12 cellular contexts compared by ENCODE assay signal in the genomic region with DNA sequence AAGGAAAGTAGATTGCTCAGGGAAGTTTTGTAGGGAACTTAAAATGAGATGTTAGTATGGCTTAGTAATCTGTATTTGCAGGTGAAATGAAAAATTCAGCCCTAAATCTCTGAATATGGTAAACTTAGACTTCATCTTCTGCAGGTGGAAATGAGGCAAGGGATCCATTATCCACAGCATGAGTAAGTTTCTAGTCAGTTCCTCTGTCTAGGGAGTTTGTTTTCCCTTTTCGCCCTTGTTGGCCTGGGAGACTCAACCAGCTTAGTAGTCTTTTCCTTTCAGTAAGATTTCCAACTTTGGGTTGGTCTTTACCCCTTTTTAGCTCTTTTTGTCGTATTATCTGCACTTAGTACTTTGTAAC.
DNase-seq lines count a peak whose midpoint lies in the region; ATAC-seq and TF ChIP-seq lines count a peak whose summit lies in the region.
"Had no signal": no experiment of that assay in that cellular context is flagged by ENCODE, and none has a peak within 500 bp of the region (broad histone marks: within the 10 kb centered on the region; RNA-seq: fewer than 3 reads in every experiment).

No MANE protein-coding gene starts in this region.

- no peak overlapping the region for H3K4me3 Mint-ChIP-seq in activated naive CD8-positive, alpha-beta T cell treated with anti-CD3 and anti-CD28 coated beads, Interleukin-2, amount 50 U/mL, for 24 hours
- no peak overlapping the region for H3K4me3 Mint-ChIP-seq in glutamatergic neuron (ENCODE audit: unreplicated experiment)

- no peak for TF ChIP-seq CTCF in glutamatergic neuron (IDR thresholded peaks at IDR 0.05; ENCODE audit: partially characterized antibody, unreplicated experiment)

- no peak for DNase-seq in activated naive CD8-positive, alpha-beta T cell treated with anti-CD3 and anti-CD28 coated beads, Interleukin-2, amount 50 U/mL, for 24 hours
- DNase-seq in GF-D8 (lab: John Stamatoyannopoulos, UW) (no peak), SKM-1 (lab: John Stamatoyannopoulos, UW; ENCODE audit: unreplicated experiment) (no peak), glutamatergic neuron (no peak), Ammon's horn (ENCODE audit: low spot score) (no peak)
- DNase-seq: activated CD4-positive, alpha-beta T cell treated with anti-CD3 and anti-CD28 coated beads, Interleukin-2, amount 50 U/mL, for 48 hours; BE2C; NCI-H446 treated with DMSO at 0.1 percent for 48 hours had no signal

- peaks cover 18% of the 10 kb centered on the region for H3K36me3 Mint-ChIP-seq in activated naive CD8-positive, alpha-beta T cell treated with anti-CD3 and anti-CD28 coated beads, Interleukin-2, amount 50 U/mL, for 24 hours (ENCODE audit: low read depth)
- no peaks in the 10 kb centered on the region for H3K36me3 Mint-ChIP-seq in glutamatergic neuron (ENCODE audit: unreplicated experiment)

- H3K27ac Mint-ChIP-seq in activated naive CD8-positive, alpha-beta T cell treated with anti-CD3 and anti-CD28 coated beads, Interleukin-2, amount 50 U/mL, for 24 hours: peak overlapping the region; percentile 20
- no peak overlapping the region for H3K27ac Mint-ChIP-seq in glutamatergic neuron (ENCODE audit: unreplicated experiment)

- H3K4me1 Mint-ChIP-seq in activated naive CD8-positive, alpha-beta T cell treated with anti-CD3 and anti-CD28 coated beads, Interleukin-2, amount 50 U/mL, for 24 hours: peaks cover 35% of the 10 kb centered on the region
- peaks cover 10% of the 10 kb centered on the region for H3K4me1 Mint-ChIP-seq in glutamatergic neuron (ENCODE audit: low read depth, unreplicated experiment)

- H3K27me3 Mint-ChIP-seq in activated naive CD8-positive, alpha-beta T cell treated with anti-CD3 and anti-CD28 coated beads, Interleukin-2, amount 50 U/mL, for 24 hours: no peaks in the 10 kb centered on the region
- H3K27me3 Mint-ChIP-seq in glutamatergic neuron (ENCODE audit: unreplicated experiment): no peaks in the 10 kb centered on the region

- peak; percentile 25 for ATAC-seq in GM18502 (IDR thresholded peaks at IDR 0.05; ENCODE audit: poor library complexity, unreplicated experiment)
- peak; percentile 25 for ATAC-seq in GM21423 (IDR thresholded peaks at IDR 0.05; ENCODE audit: unreplicated experiment)
- peak; percentile 26 for ATAC-seq in HG03103 (IDR thresholded peaks at IDR 0.05; ENCODE audit: low read depth, unreplicated experiment)
- no peak for ATAC-seq in activated naive CD8-positive, alpha-beta T cell treated with anti-CD3 and anti-CD28 coated beads, Interleukin-2, amount 50 U/mL, for 24 hours
- ATAC-seq: SK-N-SH treated with all-trans-retinoic acid at 6 μM for 48 hours had no signal

- H3K9me3 Mint-ChIP-seq in activated naive CD8-positive, alpha-beta T cell treated with anti-CD3 and anti-CD28 coated beads, Interleukin-2, amount 50 U/mL, for 24 hours: no peaks in the 10 kb centered on the region
- H3K9me3 Mint-ChIP-seq in glutamatergic neuron (ENCODE audit: unreplicated experiment): no peaks in the 10 kb centered on the region
